ENCODE assay signal across 8 cellular contexts in the genomic region with DNA sequence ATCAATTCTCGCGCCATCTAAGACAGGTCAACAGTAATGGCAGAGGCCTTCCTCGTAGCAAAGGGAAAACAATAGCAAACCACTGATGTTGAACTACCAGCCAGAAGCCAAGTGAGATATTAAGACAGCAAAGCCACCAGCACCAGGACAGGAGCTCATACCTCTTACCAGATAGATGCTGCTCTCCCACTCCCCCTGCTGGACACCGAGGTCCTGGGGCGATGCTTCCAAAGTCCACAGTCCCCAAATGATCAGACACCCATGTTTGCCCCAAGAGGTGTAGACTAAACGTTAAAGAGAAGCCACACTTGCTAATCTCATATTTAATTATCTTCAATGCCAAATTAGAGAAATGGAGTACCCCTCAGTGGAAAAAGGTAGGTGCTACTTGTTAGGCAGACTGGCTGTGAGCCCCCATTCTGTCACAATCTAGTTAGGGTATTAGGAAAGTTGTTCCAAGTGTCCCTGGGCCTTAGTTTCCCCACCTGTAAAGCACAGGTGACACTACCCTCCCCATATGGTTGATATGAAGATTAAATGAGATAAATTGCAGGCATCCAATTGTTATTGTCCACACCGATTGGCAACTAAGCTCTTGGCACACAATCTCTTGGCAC. TPM values are rescaled to one million over a fixed set of nuclear protein-coding genes. Genes with fewer than 3 reads are reported as not detected.
DNase-seq lines count a peak whose midpoint lies in the region; ATAC-seq and TF ChIP-seq lines count a peak whose summit lies in the region.

No MANE protein-coding gene starts in this region.

- no peaks in the 10 kb centered on the region for H3K9me3 ChIP-seq in endodermal cell (ENCODE audit: control insufficient read depth, low read length)
- no peaks in the 10 kb centered on the region for H3K9me3 ChIP-seq in naive thymus-derived CD4-positive, alpha-beta T cell (ENCODE audit: control insufficient read depth in 2 of 3, low read length in 3 of 3)

- H3K9ac ChIP-seq in endodermal cell (ENCODE audit: extremely low read depth, low read length, poor library complexity, severe bottlenecking) = no peak overlapping the region

- no peaks in the 10 kb centered on the region for H3K36me3 Mint-ChIP-seq in activated CD4-positive, alpha-beta memory T cell treated with anti-CD3 and anti-CD28 coated beads, Interleukin-2, amount 10 ng/mL, durations not matched to agents 7 days and 5 days (ENCODE audit: low read depth)
- H3K36me3 Mint-ChIP-seq in endodermal cell (ENCODE audit: low read depth) = no peaks in the 10 kb centered on the region
- H3K36me3 Mint-ChIP-seq in naive thymus-derived CD4-positive, alpha-beta T cell = no peaks in the 10 kb centered on the region

- intact Hi-C loops in naive thymus-derived CD4-positive, alpha-beta T cell (cut with micrococcal nuclease) = loop anchor here (1.0 to 2.0 kb wide), 5 partner anchors 56 to 273 kb away; a partner anchor contains a TSS

- CTCF ChIA-PET in activated CD4-positive, alpha-beta memory T cell treated with anti-CD3 and anti-CD28 coated beads, Interleukin-2, amount 10 ng/mL, durations not matched to agents 7 days and 5 days (lab: Charles Lee) = interaction anchor here (0.6 to 6.5 kb wide), 26 partner anchors 8 to 274 kb away, joined by 3 to 118 read pairs (median 4); a partner anchor contains a TSS
- CTCF ChIA-PET in naive thymus-derived CD4-positive, alpha-beta T cell (lab: Charles Lee) = interaction anchor here (0.7 to 2.9 kb wide), 7 partner anchors 13 to 276 kb away, joined by 3 to 27 read pairs (median 3); no protein-coding TSS in a partner anchor

- peak; percentile 42 for DNase-seq in NK-92 treated with Interleukin-12 subunit alpha and Interleukin-12 subunit beta, amount 100 ng/mL, for 24 hours (lab: John Stamatoyannopoulos, UW)
- no peak for DNase-seq in NK-92 (lab: John Stamatoyannopoulos, UW; ENCODE audit: unreplicated experiment)
- peak; percentile 69 for DNase-seq in NCI-H69 (lab: John Stamatoyannopoulos, UW)
- peak; percentile 78 for DNase-seq in activated CD4-positive, alpha-beta memory T cell treated with anti-CD3 and anti-CD28 coated beads, Interleukin-2, amount 10 ng/mL, durations not matched to agents 7 days and 5 days
- DNase-seq in endodermal cell = peak; percentile 94
- peak; percentile 39 to 73 (median 59) for DNase-seq in naive thymus-derived CD4-positive, alpha-beta T cell
- peak; percentile 84 for DNase-seq in stimulated activated naive CD8-positive, alpha-beta T cell treated with anti-CD3 and anti-CD28 coated beads, Interleukin-15, Interleukin-2, amounts not matched to agents 100 U/mL and 50 U/mL, for 24 hours

- no peak overlapping the region for H3K27ac ChIP-seq in endodermal cell (ENCODE audit: low read depth, low read length)
- H3K27ac ChIP-seq in naive thymus-derived CD4-positive, alpha-beta T cell (ENCODE audit: low read depth, low read length) = no peak overlapping the region

- H3K36me3 ChIP-seq in endodermal cell (ENCODE audit: control insufficient read depth, insufficient read depth, low read length) = no peaks in the 10 kb centered on the region
- H3K36me3 ChIP-seq in naive thymus-derived CD4-positive, alpha-beta T cell (ENCODE audit: control insufficient read depth in 2 of 3, insufficient read depth in 3 of 3, low read length in 3 of 3) = no peaks in the 10 kb centered on the region

- H3K9me3 Mint-ChIP-seq in activated CD4-positive, alpha-beta memory T cell treated with anti-CD3 and anti-CD28 coated beads, Interleukin-2, amount 10 ng/mL, durations not matched to agents 7 days and 5 days = no peaks in the 10 kb centered on the region
- no peaks in the 10 kb centered on the region for H3K9me3 Mint-ChIP-seq in endodermal cell
- peaks cover 0 to 1% (median 0%) of the 10 kb centered on the region in 11 donors for H3K9me3 Mint-ChIP-seq in naive thymus-derived CD4-positive, alpha-beta T cell

- H3K27me3 Mint-ChIP-seq in activated CD4-positive, alpha-beta memory T cell treated with anti-CD3 and anti-CD28 coated beads, Interleukin-2, amount 10 ng/mL, durations not matched to agents 7 days and 5 days = peaks cover 13% of the 10 kb centered on the region
- no peaks in the 10 kb centered on the region for H3K27me3 Mint-ChIP-seq in endodermal cell (ENCODE audit: insufficient read depth)
- H3K27me3 Mint-ChIP-seq in naive thymus-derived CD4-positive, alpha-beta T cell = peaks cover 0 to 23% (median 0%) of the 10 kb centered on the region in 5 donors

- H3K4me3 ChIP-seq in endodermal cell (ENCODE audit: low read length) = no peak overlapping the region
- H3K4me3 ChIP-seq in naive thymus-derived CD4-positive, alpha-beta T cell (ENCODE audit: low read length) = no peak overlapping the region

- 67 to 81% methylated on average over 4 to 7 of the region's 7 CpGs for WGBS in endodermal cell (ENCODE audit: insufficient coverage in 1 of 2, insufficient read length in 1 of 2), 2 experiments

- H3K27ac Mint-ChIP-seq in activated CD4-positive, alpha-beta memory T cell treated with anti-CD3 and anti-CD28 coated beads, Interleukin-2, amount 10 ng/mL, durations not matched to agents 7 days and 5 days = no peak overlapping the region
- H3K27ac Mint-ChIP-seq in endodermal cell = peak overlapping the region; percentile 56
- H3K27ac Mint-ChIP-seq in naive thymus-derived CD4-positive, alpha-beta T cell = no peak overlapping the region

- peak; percentile 95 for TF ChIP-seq CTCF in endodermal cell (conservative IDR thresholded peaks at IDR 0.05)

- ATAC-seq in HG02885 (IDR thresholded peaks at IDR 0.05; ENCODE audit: poor library complexity, unreplicated experiment) = peak; percentile 87
- ATAC-seq in naive thymus-derived CD4-positive, alpha-beta T cell = peak; percentile 90
- peak; percentile 55 for ATAC-seq in stimulated activated naive CD8-positive, alpha-beta T cell treated with anti-CD3 and anti-CD28 coated beads, Interleukin-15, Interleukin-2, amounts not matched to agents 100 U/mL and 50 U/mL, for 24 hours

- POLR2A ChIA-PET in activated CD4-positive, alpha-beta memory T cell treated with anti-CD3 and anti-CD28 coated beads, Interleukin-2, amount 10 ng/mL, durations not matched to agents 7 days and 5 days (lab: Charles Lee) = interaction anchor here (0.6 kb wide), 1 partner anchor 222 kb away, joined by 3 read pairs; no protein-coding TSS in a partner anchor
- POLR2A ChIA-PET in naive thymus-derived CD4-positive, alpha-beta T cell (lab: Charles Lee) = no interaction called here

- peaks cover 28% of the 10 kb centered on the region for H3K4me1 ChIP-seq in endodermal cell (ENCODE audit: control insufficient read depth, insufficient read depth, low read length)
- no peaks in the 10 kb centered on the region for H3K4me1 ChIP-seq in naive thymus-derived CD4-positive, alpha-beta T cell (ENCODE audit: control insufficient read depth in 2 of 2, insufficient read depth in 2 of 2, low read length in 2 of 2)

- H3K4me1 Mint-ChIP-seq in activated CD4-positive, alpha-beta memory T cell treated with anti-CD3 and anti-CD28 coated beads, Interleukin-2, amount 10 ng/mL, durations not matched to agents 7 days and 5 days = no peaks in the 10 kb centered on the region
- H3K4me1 Mint-ChIP-seq in endodermal cell = peaks cover 43% of the 10 kb centered on the region
- no peaks in the 10 kb centered on the region for H3K4me1 Mint-ChIP-seq in naive thymus-derived CD4-positive, alpha-beta T cell

- no peaks in the 10 kb centered on the region for H3K27me3 ChIP-seq in endodermal cell (ENCODE audit: control insufficient read depth, insufficient read depth, low read length, poor library complexity, severe bottlenecking)
- no peaks in the 10 kb centered on the region for H3K27me3 ChIP-seq in naive thymus-derived CD4-positive, alpha-beta T cell (ENCODE audit: control insufficient read depth in 2 of 2, insufficient read depth in 2 of 2, low read length in 2 of 2)

- no peak overlapping the region for H3K4me3 Mint-ChIP-seq in activated CD4-positive, alpha-beta memory T cell treated with anti-CD3 and anti-CD28 coated beads, Interleukin-2, amount 10 ng/mL, durations not matched to agents 7 days and 5 days
- H3K4me3 Mint-ChIP-seq in endodermal cell = no peak overlapping the region
- no peak overlapping the region for H3K4me3 Mint-ChIP-seq in naive thymus-derived CD4-positive, alpha-beta T cell

RNA-seq across cellular contexts. Expression of a gene that starts 39.9 kb away (rescaled TPM):
- total RNA-seq in activated CD4-positive, alpha-beta memory T cell treated with anti-CD3 and anti-CD28 coated beads, Interleukin-2, amount 10 ng/mL, durations not matched to agents 7 days and 5 days = 100 to 1,000 TPM; 279 to 280 TPM
- 100 to 1,000 TPM; 335 to 356 TPM for total RNA-seq in endodermal cell
- 358 TPM for polyA plus RNA-seq in endodermal cell (2013, experiment 1 of 2)
- polyA plus RNA-seq in endodermal cell (2013, experiment 2 of 2) = 283 TPM
- 100 to 1,000 TPM; 302 to 737 (median 649) TPM for total RNA-seq in naive thymus-derived CD4-positive, alpha-beta T cell
- 100 to 1,000 TPM; 331 to 412 TPM for polyA plus RNA-seq in naive thymus-derived CD4-positive, alpha-beta T cell

RNA-seq across cellular contexts. Expression of a gene that starts 55.7 kb away (rescaled TPM):
- under 1 TPM; 0.40 to 0.53 TPM for total RNA-seq in activated CD4-positive, alpha-beta memory T cell treated with anti-CD3 and anti-CD28 coated beads, Interleukin-2, amount 10 ng/mL, durations not matched to agents 7 days and 5 days
- total RNA-seq in endodermal cell = under 1 TPM; 0.64 to 0.88 TPM
- not detected for polyA plus RNA-seq in endodermal cell (2013, experiment 1 of 2)
- not detected for polyA plus RNA-seq in endodermal cell (2013, experiment 2 of 2)
- 1 to 10 TPM in 2 of 5 experiments, under 1 TPM in 1, not detected in 2; 0.64 to 3.0 (median 1.0) TPM for total RNA-seq in naive thymus-derived CD4-positive, alpha-beta T cell
- polyA plus RNA-seq in naive thymus-derived CD4-positive, alpha-beta T cell = under 1 TPM in 1 of 2 donors, not detected in 1; 0.73 TPM
